ENCODE assay signal across 8 cellular contexts in the genomic region with DNA sequence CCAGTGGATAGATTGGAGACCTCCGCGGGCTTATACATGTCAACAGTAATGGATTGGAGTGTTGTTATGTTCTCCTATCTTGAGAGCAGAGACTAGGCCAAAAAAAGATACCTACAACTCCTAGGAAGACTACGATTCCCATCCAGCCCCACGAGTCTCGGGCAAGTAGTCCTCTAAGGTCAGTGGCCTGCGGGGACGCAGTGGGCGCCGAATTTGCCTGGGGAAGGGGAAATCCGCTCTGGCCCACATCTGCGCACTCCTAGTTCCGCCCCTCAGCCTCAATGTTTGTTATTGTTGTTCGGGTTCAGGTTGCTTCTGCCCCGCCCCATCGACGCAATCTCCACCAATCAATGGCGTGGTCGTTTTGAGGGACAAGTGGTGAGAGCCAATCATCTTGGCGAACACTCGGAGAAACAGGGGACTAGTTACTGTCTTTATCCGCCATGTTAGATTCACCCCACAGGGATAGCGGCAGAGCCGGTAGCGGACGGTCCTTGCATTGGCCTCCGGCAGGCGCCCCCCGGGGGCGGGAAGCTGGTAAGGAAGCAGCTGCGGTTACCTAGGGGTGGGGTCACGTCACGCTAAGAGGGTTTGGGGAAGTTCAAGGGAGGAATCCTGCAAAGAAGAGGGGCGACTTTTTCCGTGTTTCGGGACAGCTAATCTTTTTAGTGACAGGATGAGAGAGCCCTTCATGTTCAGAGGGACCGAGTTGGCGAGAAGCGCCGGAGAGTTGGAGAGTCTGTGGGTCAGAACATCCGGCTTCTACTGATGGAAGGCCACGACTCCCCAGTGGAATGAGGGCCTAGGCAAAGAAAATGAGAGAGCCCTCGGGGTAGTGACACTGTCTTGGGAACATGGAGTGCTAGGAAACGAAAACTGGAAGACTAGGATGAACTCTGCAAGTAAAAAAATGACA. TPM values are rescaled to one million over a fixed set of nuclear protein-coding genes. Genes with fewer than 3 reads are reported as not detected.
DNase-seq lines count a peak whose midpoint lies in the region; ATAC-seq and TF ChIP-seq lines count a peak whose summit lies in the region.

A gene with protein sequence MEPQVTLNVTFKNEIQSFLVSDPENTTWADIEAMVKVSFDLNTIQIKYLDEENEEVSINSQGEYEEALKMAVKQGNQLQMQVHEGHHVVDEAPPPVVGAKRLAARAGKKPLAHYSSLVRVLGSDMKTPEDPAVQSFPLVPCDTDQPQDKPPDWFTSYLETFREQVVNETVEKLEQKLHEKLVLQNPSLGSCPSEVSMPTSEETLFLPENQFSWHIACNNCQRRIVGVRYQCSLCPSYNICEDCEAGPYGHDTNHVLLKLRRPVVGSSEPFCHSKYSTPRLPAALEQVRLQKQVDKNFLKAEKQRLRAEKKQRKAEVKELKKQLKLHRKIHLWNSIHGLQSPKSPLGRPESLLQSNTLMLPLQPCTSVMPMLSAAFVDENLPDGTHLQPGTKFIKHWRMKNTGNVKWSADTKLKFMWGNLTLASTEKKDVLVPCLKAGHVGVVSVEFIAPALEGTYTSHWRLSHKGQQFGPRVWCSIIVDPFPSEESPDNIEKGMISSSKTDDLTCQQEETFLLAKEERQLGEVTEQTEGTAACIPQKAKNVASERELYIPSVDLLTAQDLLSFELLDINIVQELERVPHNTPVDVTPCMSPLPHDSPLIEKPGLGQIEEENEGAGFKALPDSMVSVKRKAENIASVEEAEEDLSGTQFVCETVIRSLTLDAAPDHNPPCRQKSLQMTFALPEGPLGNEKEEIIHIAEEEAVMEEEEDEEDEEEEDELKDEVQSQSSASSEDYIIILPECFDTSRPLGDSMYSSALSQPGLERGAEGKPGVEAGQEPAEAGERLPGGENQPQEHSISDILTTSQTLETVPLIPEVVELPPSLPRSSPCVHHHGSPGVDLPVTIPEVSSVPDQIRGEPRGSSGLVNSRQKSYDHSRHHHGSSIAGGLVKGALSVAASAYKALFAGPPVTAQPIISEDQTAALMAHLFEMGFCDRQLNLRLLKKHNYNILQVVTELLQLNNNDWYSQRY (plus strand): TSS at position 449 of the 916 bp plus-strand sequence. CDS start 4,586 bp downstream, outside the sequence.

- H3K4me2 ChIP-seq in SU-DHL-6 (ENCODE audit: low read depth, low read length, poor library complexity, severe bottlenecking) (peak within 1 kb of the TSS; percentile 71), parathyroid adenoma (ENCODE audit: low read length) (peak within 1 kb of the TSS; percentile 93)

- H3K36me3 ChIP-seq in SU-DHL-6 (ENCODE audit: low read length), result no peaks in the 10 kb centered on the region
- peaks cover 6% of the 10 kb centered on the region for H3K36me3 ChIP-seq in cardiac muscle cell
- H3K36me3 ChIP-seq in parathyroid adenoma (ENCODE audit: control insufficient read depth, insufficient read depth, low read length), result no peaks in the 10 kb centered on the region
- peaks cover 0 to 10% (median 0%) of the 10 kb centered on the region in 3 donors for H3K36me3 ChIP-seq in tibial nerve

- TF ChIP-seq POLR2A in tibial nerve (IDR thresholded peaks at IDR 0.05), result peak; percentile 64 to 80

- 1% methylated on average over 42 to 43 of the region's 43 CpGs for WGBS in tibial nerve, 2 donors

- ATAC-seq in HG02763 (IDR thresholded peaks at IDR 0.05; ENCODE audit: unreplicated experiment), result peak; percentile 78
- ATAC-seq in activated naive CD8-positive, alpha-beta T cell treated with anti-CD3 and anti-CD28 coated beads, Interleukin-2, amount 50 U/mL, for 24 hours, result peak; percentile 84

- no peaks in the 10 kb centered on the region for H4K20me1 ChIP-seq in SU-DHL-6 (ENCODE audit: low read depth, low read length)

- H3K4me1 ChIP-seq in cardiac muscle cell (ENCODE audit: low read depth) (peaks cover 13% of the 10 kb centered on the region), parathyroid adenoma (peaks cover 17% of the 10 kb centered on the region), tibial nerve (peaks cover 0 to 60% (median 48%) of the 10 kb centered on the region in 4 donors)

- TF ChIP-seq CTCF in GM12875 (IDR thresholded peaks at IDR 0.05; ENCODE audit: borderline replicate concordance, insufficient read depth, low read depth, low read length) (no peak), SU-DHL-6 (IDR thresholded peaks at IDR 0.05; ENCODE audit: insufficient read depth, low read length, poor library complexity, severe bottlenecking) (no peak), cardiac muscle cell (IDR thresholded peaks at IDR 0.05; ENCODE audit: low read depth, low read length) (peak; percentile 18), parathyroid adenoma (IDR thresholded peaks at IDR 0.05) (peak; percentile 29), tibial nerve (IDR thresholded peaks at IDR 0.05) (peak in 2 of 5 experiments; percentile 10 to 39)

- H3K79me2 ChIP-seq in SU-DHL-6 (ENCODE audit: insufficient read depth, low read length) (peaks cover 16% of the 10 kb centered on the region), parathyroid adenoma (peaks cover 26% of the 10 kb centered on the region)

- DNase-seq in NCI-H1417 (lab: John Stamatoyannopoulos, UW) (peak; percentile 97 to 99 (median 98)), cardiac muscle cell (ENCODE audit: low read depth in 1 of 2, low spot score in 1 of 2) (peak; percentile 97 to 99), tibial nerve (ENCODE audit: low spot score in 2 of 2) (peak; percentile 95 to 100)
- peak; percentile 91 for DNase-seq in activated naive CD8-positive, alpha-beta T cell treated with anti-CD3 and anti-CD28 coated beads, Interleukin-2, amount 50 U/mL, for 24 hours

- H3K4me1 Mint-ChIP-seq in activated naive CD8-positive, alpha-beta T cell treated with anti-CD3 and anti-CD28 coated beads, Interleukin-2, amount 50 U/mL, for 24 hours, result peaks cover 36% of the 10 kb centered on the region

- peaks cover 15% of the 10 kb centered on the region; the same call in 1 of the 2 replicates for H3F3A ChIP-seq in SU-DHL-6 (ENCODE audit: insufficient read depth)

- H3K9me2 ChIP-seq in SU-DHL-6 (replicated peaks; ENCODE audit: insufficient read depth, low read length), result no peaks in the 10 kb centered on the region

- no peaks in the 10 kb centered on the region for H3K9me3 ChIP-seq in SU-DHL-6 (ENCODE audit: insufficient read depth, low read length)
- H3K9me3 ChIP-seq in cardiac muscle cell (ENCODE audit: low read depth), result no peaks in the 10 kb centered on the region
- no peaks in the 10 kb centered on the region for H3K9me3 ChIP-seq in parathyroid adenoma (ENCODE audit: control insufficient read depth, low read length)
- no peaks in the 10 kb centered on the region for H3K9me3 ChIP-seq in tibial nerve

- TF ChIP-seq EP300 in tibial nerve (IDR thresholded peaks at IDR 0.05), result peak; percentile 21 to 94

- no peaks in the 10 kb centered on the region for H3K27me3 Mint-ChIP-seq in activated naive CD8-positive, alpha-beta T cell treated with anti-CD3 and anti-CD28 coated beads, Interleukin-2, amount 50 U/mL, for 24 hours

- H3K4me3 Mint-ChIP-seq in activated naive CD8-positive, alpha-beta T cell treated with anti-CD3 and anti-CD28 coated beads, Interleukin-2, amount 50 U/mL, for 24 hours, result no peak within 1 kb of the TSS

- no peak within 1 kb of the TSS for H3K27ac Mint-ChIP-seq in activated naive CD8-positive, alpha-beta T cell treated with anti-CD3 and anti-CD28 coated beads, Interleukin-2, amount 50 U/mL, for 24 hours

- H3K27ac ChIP-seq in SU-DHL-6 (ENCODE audit: low read depth, low read length) (peak within 1 kb of the TSS; percentile 83), cardiac muscle cell (peak within 1 kb of the TSS; percentile 98), parathyroid adenoma (peak within 1 kb of the TSS; percentile 87), tibial nerve (peak within 1 kb of the TSS; percentile 92 to 99 (median 96))

- H3K9ac ChIP-seq in SU-DHL-6 (ENCODE audit: low read length) (peak within 1 kb of the TSS; percentile 72), parathyroid adenoma (peak within 1 kb of the TSS; percentile 30)

- H3K4me3 ChIP-seq in GM12875 (ENCODE audit: low read depth, low read length) (peak within 1 kb of the TSS; percentile 90), SU-DHL-6 (ENCODE audit: insufficient read depth, low read length, poor library complexity, severe bottlenecking) (peak within 1 kb of the TSS; percentile 87), cardiac muscle cell (peak within 1 kb of the TSS; percentile 82), parathyroid adenoma (ENCODE audit: low read depth, low read length) (peak within 1 kb of the TSS; percentile 94), tibial nerve (peak within 1 kb of the TSS; percentile 63 to 73 (median 66))

- H2AFZ ChIP-seq in SU-DHL-6 (ENCODE audit: low read depth, low read length, severe bottlenecking) (peak within 1 kb of the TSS; percentile 66), parathyroid adenoma (peak within 1 kb of the TSS; percentile 65)

- no peaks in the 10 kb centered on the region for H3K9me3 Mint-ChIP-seq in activated naive CD8-positive, alpha-beta T cell treated with anti-CD3 and anti-CD28 coated beads, Interleukin-2, amount 50 U/mL, for 24 hours

- no peaks in the 10 kb centered on the region for H3K27me3 ChIP-seq in SU-DHL-6 (ENCODE audit: low read length)
- H3K27me3 ChIP-seq in cardiac muscle cell, result no peaks in the 10 kb centered on the region
- H3K27me3 ChIP-seq in parathyroid adenoma (ENCODE audit: control insufficient read depth, insufficient read depth, low read length), result no peaks in the 10 kb centered on the region
- H3K27me3 ChIP-seq in tibial nerve, result no peaks in the 10 kb centered on the region

- H3K36me3 Mint-ChIP-seq in activated naive CD8-positive, alpha-beta T cell treated with anti-CD3 and anti-CD28 coated beads, Interleukin-2, amount 50 U/mL, for 24 hours (ENCODE audit: low read depth), result peaks cover 1% of the 10 kb centered on the region

RNA-seq across cellular contexts. Expression of the gene that starts here (rescaled TPM):
- total RNA-seq in cardiac muscle cell (50.1 and 62.8 TPM in 2 replicates), tibial nerve (10 to 100 TPM; 61.7 to 80.0 (median 73.5) TPM)
- polyA plus RNA-seq in cardiac muscle cell, result 45.5 and 51.8 TPM in 2 replicates

Comparison
In these comparisons a context has a peak if more than half of its experiments do, and no peak if none do; other contexts are left out.
1. Peak in every context shown above with its lines: DNase-seq, ATAC-seq, H3K4me3 ChIP-seq and H3K27ac ChIP-seq.
2. CTCF ChIP-seq: peak in cardiac muscle cell (single experiment) and parathyroid adenoma (single experiment); none in GM12875 (single experiment) and SU-DHL-6 (single experiment).